ENCODE assay signal across 1 cellular context in genomic region chr10:92574545-92575377, GRCh38.
TF ChIP-seq lines count a peak whose summit lies in the region.

No MANE protein-coding gene starts in this region.

TF ChIP-seq in GM23338, 12 proteins besides CTCF, POLR2A, EP300 and RAD21 (continued from another document):
- TF ChIP-seq, protein P1, sequence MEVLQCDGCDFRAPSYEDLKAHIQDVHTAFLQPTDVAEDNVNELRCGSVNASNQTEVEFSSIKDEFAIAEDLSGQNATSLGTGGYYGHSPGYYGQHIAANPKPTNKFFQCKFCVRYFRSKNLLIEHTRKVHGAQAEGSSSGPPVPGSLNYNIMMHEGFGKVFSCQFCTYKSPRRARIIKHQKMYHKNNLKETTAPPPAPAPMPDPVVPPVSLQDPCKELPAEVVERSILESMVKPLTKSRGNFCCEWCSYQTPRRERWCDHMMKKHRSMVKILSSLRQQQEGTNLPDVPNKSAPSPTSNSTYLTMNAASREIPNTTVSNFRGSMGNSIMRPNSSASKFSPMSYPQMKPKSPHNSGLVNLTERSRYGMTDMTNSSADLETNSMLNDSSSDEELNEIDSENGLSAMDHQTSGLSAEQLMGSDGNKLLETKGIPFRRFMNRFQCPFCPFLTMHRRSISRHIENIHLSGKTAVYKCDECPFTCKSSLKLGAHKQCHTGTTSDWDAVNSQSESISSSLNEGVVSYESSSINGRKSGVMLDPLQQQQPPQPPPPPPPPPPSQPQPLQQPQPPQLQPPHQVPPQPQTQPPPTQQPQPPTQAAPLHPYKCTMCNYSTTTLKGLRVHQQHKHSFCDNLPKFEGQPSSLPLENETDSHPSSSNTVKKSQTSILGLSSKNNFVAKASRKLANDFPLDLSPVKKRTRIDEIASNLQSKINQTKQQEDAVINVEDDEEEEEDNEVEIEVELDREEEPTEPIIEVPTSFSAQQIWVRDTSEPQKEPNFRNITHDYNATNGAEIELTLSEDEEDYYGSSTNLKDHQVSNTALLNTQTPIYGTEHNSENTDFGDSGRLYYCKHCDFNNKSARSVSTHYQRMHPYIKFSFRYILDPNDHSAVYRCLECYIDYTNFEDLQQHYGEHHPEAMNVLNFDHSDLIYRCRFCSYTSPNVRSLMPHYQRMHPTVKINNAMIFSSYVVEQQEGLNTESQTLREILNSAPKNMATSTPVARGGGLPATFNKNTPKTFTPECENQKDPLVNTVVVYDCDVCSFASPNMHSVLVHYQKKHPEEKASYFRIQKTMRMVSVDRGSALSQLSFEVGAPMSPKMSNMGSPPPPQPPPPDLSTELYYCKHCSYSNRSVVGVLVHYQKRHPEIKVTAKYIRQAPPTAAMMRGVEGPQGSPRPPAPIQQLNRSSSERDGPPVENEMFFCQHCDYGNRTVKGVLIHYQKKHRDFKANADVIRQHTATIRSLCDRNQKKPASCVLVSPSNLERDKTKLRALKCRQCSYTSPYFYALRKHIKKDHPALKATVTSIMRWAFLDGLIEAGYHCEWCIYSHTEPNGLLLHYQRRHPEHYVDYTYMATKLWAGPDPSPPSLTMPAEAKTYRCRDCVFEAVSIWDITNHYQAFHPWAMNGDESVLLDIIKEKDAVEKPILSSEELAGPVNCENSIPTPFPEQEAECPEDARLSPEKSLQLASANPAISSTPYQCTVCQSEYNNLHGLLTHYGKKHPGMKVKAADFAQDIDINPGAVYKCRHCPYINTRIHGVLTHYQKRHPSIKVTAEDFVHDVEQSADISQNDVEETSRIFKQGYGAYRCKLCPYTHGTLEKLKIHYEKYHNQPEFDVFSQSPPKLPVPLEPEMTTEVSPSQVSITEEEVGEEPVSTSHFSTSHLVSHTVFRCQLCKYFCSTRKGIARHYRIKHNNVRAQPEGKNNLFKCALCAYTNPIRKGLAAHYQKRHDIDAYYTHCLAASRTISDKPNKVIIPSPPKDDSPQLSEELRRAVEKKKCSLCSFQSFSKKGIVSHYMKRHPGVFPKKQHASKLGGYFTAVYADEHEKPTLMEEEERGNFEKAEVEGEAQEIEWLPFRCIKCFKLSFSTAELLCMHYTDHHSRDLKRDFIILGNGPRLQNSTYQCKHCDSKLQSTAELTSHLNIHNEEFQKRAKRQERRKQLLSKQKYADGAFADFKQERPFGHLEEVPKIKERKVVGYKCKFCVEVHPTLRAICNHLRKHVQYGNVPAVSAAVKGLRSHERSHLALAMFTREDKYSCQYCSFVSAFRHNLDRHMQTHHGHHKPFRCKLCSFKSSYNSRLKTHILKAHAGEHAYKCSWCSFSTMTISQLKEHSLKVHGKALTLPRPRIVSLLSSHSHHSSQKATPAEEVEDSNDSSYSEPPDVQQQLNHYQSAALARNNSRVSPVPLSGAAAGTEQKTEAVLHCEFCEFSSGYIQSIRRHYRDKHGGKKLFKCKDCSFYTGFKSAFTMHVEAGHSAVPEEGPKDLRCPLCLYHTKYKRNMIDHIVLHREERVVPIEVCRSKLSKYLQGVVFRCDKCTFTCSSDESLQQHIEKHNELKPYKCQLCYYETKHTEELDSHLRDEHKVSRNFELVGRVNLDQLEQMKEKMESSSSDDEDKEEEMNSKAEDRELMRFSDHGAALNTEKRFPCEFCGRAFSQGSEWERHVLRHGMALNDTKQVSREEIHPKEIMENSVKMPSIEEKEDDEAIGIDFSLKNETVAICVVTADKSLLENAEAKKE (CRISPR knock-in tag; IDR thresholded peaks at IDR 0.05), result no peak
- no peak for TF ChIP-seq EZH2 (IDR thresholded peaks at IDR 0.05; ENCODE audit: low read depth, unreplicated experiment)
- TF ChIP-seq ZNF331 (CRISPR knock-in tag; IDR thresholded peaks at IDR 0.05; ENCODE audit: low read depth), result no peak
- TF ChIP-seq ZNF114 (CRISPR knock-in tag; IDR thresholded peaks at IDR 0.05), result no peak
- TF ChIP-seq POLR2AphosphoS5 (IDR thresholded peaks at IDR 0.05; ENCODE audit: low read depth), result no peak
- no peak for TF ChIP-seq REST (IDR thresholded peaks at IDR 0.05; ENCODE audit: unreplicated experiment)
- TF ChIP-seq JUNB (IDR thresholded peaks at IDR 0.05; ENCODE audit: unreplicated experiment), result no peak
- TF ChIP-seq NANOG (IDR thresholded peaks at IDR 0.05; ENCODE audit: borderline replicate concordance), result no peak
- TF ChIP-seq, protein P2, sequence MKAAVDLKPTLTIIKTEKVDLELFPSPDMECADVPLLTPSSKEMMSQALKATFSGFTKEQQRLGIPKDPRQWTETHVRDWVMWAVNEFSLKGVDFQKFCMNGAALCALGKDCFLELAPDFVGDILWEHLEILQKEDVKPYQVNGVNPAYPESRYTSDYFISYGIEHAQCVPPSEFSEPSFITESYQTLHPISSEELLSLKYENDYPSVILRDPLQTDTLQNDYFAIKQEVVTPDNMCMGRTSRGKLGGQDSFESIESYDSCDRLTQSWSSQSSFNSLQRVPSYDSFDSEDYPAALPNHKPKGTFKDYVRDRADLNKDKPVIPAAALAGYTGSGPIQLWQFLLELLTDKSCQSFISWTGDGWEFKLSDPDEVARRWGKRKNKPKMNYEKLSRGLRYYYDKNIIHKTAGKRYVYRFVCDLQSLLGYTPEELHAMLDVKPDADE (IDR thresholded peaks at IDR 0.05), result no peak
- TF ChIP-seq STAT1 (IDR thresholded peaks at IDR 0.05; ENCODE audit: unreplicated experiment), result no peak
